Comparison of ENCODE assay signal across 32 cellular contexts in genomic region chr10:94456942-94457341, GRCh38. TPM values are rescaled to one million over a fixed set of nuclear protein-coding genes. Genes with fewer than 3 reads are reported as not detected.
DNase-seq lines count a peak whose midpoint lies in the region; ATAC-seq, FAIRE-seq and TF ChIP-seq lines count a peak whose summit lies in the region.
"Had no signal": no experiment of that assay in that cellular context is flagged by ENCODE, and none has a peak within 500 bp of the region (broad histone marks: within the 10 kb centered on the region; RNA-seq: fewer than 3 reads in every experiment).

No MANE protein-coding gene starts in this region.

- POLR2A ChIA-PET in HepG2 (lab: Yijun Ruan, JAX), result no interaction called here
- POLR2A ChIA-PET in A549 (lab: Yijun Ruan, JAX), result no interaction called here
- POLR2A ChIA-PET in IMR-90 (lab: Charles Lee; ENCODE audit: unreplicated experiment), result no interaction called here
- POLR2A ChIA-PET in activated CD8-positive, alpha-beta T cell treated with anti-CD3 and anti-CD28 coated beads for 36 hours (lab: Charles Lee), result no interaction called here

- CTCF ChIA-PET in HepG2 (lab: Yijun Ruan, JAX; ENCODE audit: low intra/inter-chr PET ratio, low total read pairs) (no interaction called here), A549 (lab: Yijun Ruan, JAX) (interaction anchor here (1.4 kb wide), 1 partner anchor 13 kb away, joined by 7 read pairs; no protein-coding TSS in a partner anchor), IMR-90 (lab: Yijun Ruan, JAX) (interaction anchor here (1.5 kb wide), 1 partner anchor 13 kb away, joined by 6 read pairs; no protein-coding TSS in a partner anchor)
- CTCF ChIA-PET in activated CD8-positive, alpha-beta T cell treated with anti-CD3 and anti-CD28 coated beads for 36 hours (lab: Charles Lee), result interaction anchor here (0.9 to 2.1 kb wide), 2 partner anchors 13 to 137 kb away, joined by 3 to 11 read pairs; no protein-coding TSS in a partner anchor

- no peak overlapping the region for H2BK5ac ChIP-seq in IMR-90 (ENCODE audit: low read depth, low read length, poor library complexity, severe bottlenecking)

- peaks cover 0 to 7% of the 10 kb centered on the region in 2 experiments; a peak in 2 of 4 replicates for H3K79me1 ChIP-seq in IMR-90 (ENCODE audit: low read depth in 1 of 2, low read length in 2 of 2)

- WGBS in HepG2 (ENCODE audit: low lambda C conversion rate), result 95% methylated on average over 2 of the region's 2 CpGs
- 94% methylated on average over 2 of the region's 2 CpGs for WGBS in right lobe of liver (ENCODE audit: insufficient coverage, low coverage, low lambda C conversion rate, missing lambda C conversion rate)
- 92% methylated on average over 2 of the region's 2 CpGs for WGBS in A549 (ENCODE audit: missing lambda C conversion rate)
- WGBS in IMR-90 (ENCODE audit: extremely low coverage in 2 of 2, insufficient read length in 1 of 2), 2 experiments, result no CpG with 5 or more reads among the region's 2 CpGs

- no peak for TF ChIP-seq RAD21 in HepG2 (CRISPR knock-in tag; IDR thresholded peaks at IDR 0.05)
- no peak for TF ChIP-seq RAD21 in A549 (conservative IDR thresholded peaks at IDR 0.05 in 1 of 2, IDR thresholded peaks at IDR 0.05 in 1 of 2)
- TF ChIP-seq RAD21 in IMR-90 (IDR thresholded peaks at IDR 0.05; ENCODE audit: low read length), result no peak

- no peak overlapping the region for H3K9ac ChIP-seq in HepG2 (ENCODE audit: insufficient read depth, low read depth, low read length)
- no peak overlapping the region for H3K9ac ChIP-seq in IMR-90 (ENCODE audit: low read depth, low read length)
- H3K9ac ChIP-seq: BLaER1; BLaER1 treated with 17β-estradiol and CSF1 and Interleukin-3, amounts not matched to agents 10 nM and 100 nM had no signal

- no peak overlapping the region for H3K27ac Mint-ChIP-seq in activated CD8-positive, alpha-beta T cell treated with anti-CD3 and anti-CD28 coated beads for 36 hours
- H3K27ac Mint-ChIP-seq: B cell; CD14-positive monocyte; CD4-positive, alpha-beta memory T cell; CD4-positive, alpha-beta T cell; CD4-positive, CD25-positive, alpha-beta regulatory T cell; CD8-positive, alpha-beta memory T cell; CD8-positive, alpha-beta T cell had no signal

- in situ Hi-C loops in HepG2 (cut with HindIII; ENCODE audit: extremely low pct_ligation_motif_present, low pct_unique_long_range_greater_than_20kb), result no loop called here
- in situ Hi-C loops in IMR-90 (cut with MboI; ENCODE audit: low sequenced_read_pairs), result no loop called here

- H3K27ac ChIP-seq in HepG2 (ENCODE audit: extremely low read length, insufficient read depth, low read length) (no peak overlapping the region), right lobe of liver (no peak overlapping the region), A549 (no peak overlapping the region), IMR-90 (ENCODE audit: insufficient read depth, low read length) (no peak overlapping the region)
- H3K27ac ChIP-seq: 22Rv1; BLaER1; BLaER1 treated with 17β-estradiol and CSF1 and Interleukin-3, amounts not matched to agents 10 nM and 100 nM; C4-2B had no signal

- H2AK9ac ChIP-seq in IMR-90 (replicated peaks; ENCODE audit: low read depth, low read length, poor library complexity), result no peak overlapping the region

- H2AK5ac ChIP-seq in IMR-90 (ENCODE audit: low read depth, low read length), result no peak overlapping the region

- peaks cover 5% of the 10 kb centered on the region for H3K4me1 ChIP-seq in HepG2 (ENCODE audit: insufficient read depth, low read length)
- H3K4me1 ChIP-seq in right lobe of liver, result peaks cover 0 to 16% (median 6%) of the 10 kb centered on the region in 4 donors
- H3K4me1 ChIP-seq in A549, result no peaks in the 10 kb centered on the region
- H3K4me1 ChIP-seq in IMR-90 (ENCODE audit: control insufficient read depth, insufficient read depth, low read length), result no peaks in the 10 kb centered on the region
- H3K4me1 ChIP-seq: BE2C; BLaER1; BLaER1 treated with 17β-estradiol and CSF1 and Interleukin-3, amounts not matched to agents 10 nM and 100 nM had no signal

- no peak overlapping the region for H4K91ac ChIP-seq in IMR-90 (ENCODE audit: insufficient read depth, low read depth, low read length)

- peaks cover 4% of the 10 kb centered on the region for H4K20me1 ChIP-seq in HepG2 (ENCODE audit: insufficient read depth, low read length)
- no peaks in the 10 kb centered on the region for H4K20me1 ChIP-seq in IMR-90 (ENCODE audit: insufficient read depth, low read length)
- H4K20me1 ChIP-seq: BLaER1 had no signal

- no peaks in the 10 kb centered on the region for H3K36me3 ChIP-seq in HepG2 (replicated peaks in 1 of 2; ENCODE audit: control insufficient read depth in 1 of 2, insufficient read depth in 2 of 2, low read length in 2 of 2)
- no peaks in the 10 kb centered on the region for H3K36me3 ChIP-seq in right lobe of liver
- H3K36me3 ChIP-seq in IMR-90 (ENCODE audit: control insufficient read depth, insufficient read depth, low read length), result peaks cover 3% of the 10 kb centered on the region
- H3K36me3 ChIP-seq: BE2C, BLaER1 had no signal

- H3K9me3 ChIP-seq in HepG2 (ENCODE audit: low read length), result no peaks in the 10 kb centered on the region
- no peaks in the 10 kb centered on the region for H3K9me3 ChIP-seq in right lobe of liver
- H3K9me3 ChIP-seq in A549, result peaks cover 3% of the 10 kb centered on the region; the same call in 1 of the 3 replicates
- peaks cover 9% of the 10 kb centered on the region for H3K9me3 ChIP-seq in IMR-90 (ENCODE audit: control insufficient read depth, insufficient read depth, low read length)
- H3K9me3 ChIP-seq: BE2C had no signal

- no peak overlapping the region for H3K14ac ChIP-seq in IMR-90 (replicated peaks; ENCODE audit: low read depth, low read length)

- H3K27me3 ChIP-seq in HepG2 (ENCODE audit: control insufficient read depth in 1 of 2, insufficient read depth in 2 of 2, low read length in 2 of 2) (no peaks in the 10 kb centered on the region), right lobe of liver (no peaks in the 10 kb centered on the region), IMR-90 (ENCODE audit: control insufficient read depth, insufficient read depth, low read length) (no peaks in the 10 kb centered on the region)
- H3K27me3 ChIP-seq: BE2C; BLaER1; BLaER1 treated with 17β-estradiol and CSF1 and Interleukin-3, amounts not matched to agents 10 nM and 100 nM had no signal

- H2BK20ac ChIP-seq in IMR-90 (ENCODE audit: low read depth, low read length), result no peak overlapping the region

- H2AFZ ChIP-seq in HepG2 (ENCODE audit: low read length) (no peak overlapping the region), IMR-90 (replicated peaks; ENCODE audit: low read length, poor library complexity) (no peak overlapping the region)

- DNase-seq in HepG2 (ENCODE audit: low spot score) (no peak), right lobe of liver (no peak), A549 (ENCODE audit: low read depth in 1 of 2, low spot score in 1 of 2) (no peak), IMR-90 (no peak)
- no peak for DNase-seq in activated CD8-positive, alpha-beta T cell treated with anti-CD3 and anti-CD28 coated beads for 36 hours
- DNase-seq: 8988T; ACHN; AML-193; BE2C; C1 segment of cervical spinal cord; Caco-2; Calu3; CD4-positive, alpha-beta memory T cell; CD4-positive, alpha-beta T cell; CD4-positive, CD25-positive, alpha-beta regulatory T cell; CD8-positive, alpha-beta memory T cell; CD8-positive, alpha-beta T cell; COR-L47; DMS 273 treated with DMSO at 0.1 percent for 48 hours; DMS153; DMS53; DMS79; DMS79 treated with DMSO at 0.1 percent for 48 hours; DND-41; EL had no signal

- H3K4me3 ChIP-seq in HepG2 (replicated peaks in 1 of 3; ENCODE audit: insufficient read depth in 1 of 3, low read depth in 2 of 3, low read length in 3 of 3) (no peak overlapping the region), right lobe of liver (no peak overlapping the region), A549 (no peak overlapping the region), IMR-90 (ENCODE audit: insufficient read depth, low read depth, low read length) (no peak overlapping the region)
- H3K4me3 ChIP-seq: BLaER1; BLaER1 treated with 17β-estradiol and CSF1 and Interleukin-3, amounts not matched to agents 10 nM and 100 nM had no signal

- no peak overlapping the region for H4K5ac ChIP-seq in IMR-90 (ENCODE audit: low read depth, low read length)

- no peak for TF ChIP-seq EP300 in HepG2 (IDR thresholded peaks at IDR 0.05; ENCODE audit: low read depth in 2 of 2, low read length in 2 of 2)
- TF ChIP-seq EP300 in HepG2 (CRISPR knock-in tag; IDR thresholded peaks at IDR 0.05; ENCODE audit: borderline replicate concordance), result no peak
- TF ChIP-seq EP300 in A549 (IDR thresholded peaks at IDR 0.05), result no peak

- TF ChIP-seq POLR2A in HepG2 (IDR thresholded peaks at IDR 0.05; ENCODE audit: insufficient read depth in 1 of 2, low read depth in 2 of 2, low read length in 2 of 2) (no peak), right lobe of liver (IDR thresholded peaks at IDR 0.05) (no peak), A549 (IDR thresholded peaks at IDR 0.05; ENCODE audit: low read length) (no peak), IMR-90 (IDR thresholded peaks at IDR 0.05; ENCODE audit: low read depth, low read length) (no peak)

- ATAC-seq in HepG2 (no peak), right lobe of liver (no peak), A549 (no peak), IMR-90 (ENCODE audit: low read depth) (no peak), HG03439 (IDR thresholded peaks at IDR 0.05; ENCODE audit: unreplicated experiment) (no peak)
- ATAC-seq in activated CD8-positive, alpha-beta T cell treated with anti-CD3 and anti-CD28 coated beads for 36 hours, result no peak
- ATAC-seq: CD8-positive, alpha-beta T cell had no signal

- no peak overlapping the region for H3K23ac ChIP-seq in IMR-90 (ENCODE audit: low read depth, low read length)

- no peak overlapping the region for H4K8ac ChIP-seq in IMR-90 (ENCODE audit: low read depth in 2 of 2, low read length in 2 of 2)

- H3K18ac ChIP-seq in IMR-90 (ENCODE audit: low read depth, low read length), result no peak overlapping the region

- no peak overlapping the region for H3K56ac ChIP-seq in IMR-90 (ENCODE audit: extremely low read depth, insufficient read depth, low read length)

- H3K79me2 ChIP-seq in HepG2 (ENCODE audit: insufficient read depth, low read length), result peaks cover 2% of the 10 kb centered on the region

- H3K27me3 Mint-ChIP-seq in activated CD8-positive, alpha-beta T cell treated with anti-CD3 and anti-CD28 coated beads for 36 hours, result peaks cover 12% of the 10 kb centered on the region
- H3K27me3 Mint-ChIP-seq: B cell; CD4-positive, CD25-positive, alpha-beta regulatory T cell had no signal

- FAIRE-seq in HepG2 (lab: Jason Lieb, UNC) (no peak), A549 (lab: Jason Lieb, UNC) (no peak)

- TF ChIP-seq CTCF in HepG2 (CRISPR knock-in tag; IDR thresholded peaks at IDR 0.05), result no peak
- TF ChIP-seq CTCF in right lobe of liver (IDR thresholded peaks at IDR 0.05), result no peak
- no peak for TF ChIP-seq CTCF in A549 (IDR thresholded peaks at IDR 0.05)
- TF ChIP-seq CTCF in IMR-90 (conservative IDR thresholded peaks at IDR 0.05; ENCODE audit: low read depth, low read length), result no peak
- TF ChIP-seq CTCF in activated CD8-positive, alpha-beta T cell treated with anti-CD3 and anti-CD28 coated beads for 36 hours (IDR thresholded peaks at IDR 0.05), result no peak

- no peak overlapping the region for H2BK120ac ChIP-seq in IMR-90 (ENCODE audit: low read depth, low read length)

- H3K4me1 Mint-ChIP-seq in activated CD8-positive, alpha-beta T cell treated with anti-CD3 and anti-CD28 coated beads for 36 hours (ENCODE audit: low read depth), result no peaks in the 10 kb centered on the region
- H3K4me1 Mint-ChIP-seq: B cell; CD14-positive monocyte; CD4-positive, alpha-beta memory T cell; CD4-positive, CD25-positive, alpha-beta regulatory T cell; CD8-positive, alpha-beta memory T cell had no signal

- BruUV-seq in HepG2 (replicated peaks; lab: Mats Ljungman, UMichigan) (no TSS peak), IMR-90 (replicated peaks; lab: Mats Ljungman, UMichigan) (no TSS peak)

- H3K9me1 ChIP-seq in IMR-90 (ENCODE audit: insufficient read depth, low read length), result no peaks in the 10 kb centered on the region

- no peaks in the 10 kb centered on the region for H3K36me3 Mint-ChIP-seq in activated CD8-positive, alpha-beta T cell treated with anti-CD3 and anti-CD28 coated beads for 36 hours (ENCODE audit: low read depth)
- H3K36me3 Mint-ChIP-seq: CD4-positive, CD25-positive, alpha-beta regulatory T cell; CD8-positive, alpha-beta memory T cell; CD8-positive, alpha-beta T cell had no signal

- H3K4me2 ChIP-seq in HepG2 (ENCODE audit: low read depth, low read length) (no peak overlapping the region), A549 (no peak overlapping the region), IMR-90 (ENCODE audit: low read depth, low read length) (no peak overlapping the region)
- H3K4me2 ChIP-seq: BLaER1; BLaER1 treated with 17β-estradiol and CSF1 and Interleukin-3, amounts not matched to agents 10 nM and 100 nM had no signal

- intact Hi-C loops in HepG2 (cut with micrococcal nuclease; ENCODE audit: unreplicated experiment), result no loop called here
- intact Hi-C loops in right lobe of liver (cut with DNase I), result no loop called here
- intact Hi-C loops in IMR-90 (cut with micrococcal nuclease), result no loop called here
- intact Hi-C loops in activated CD8-positive, alpha-beta T cell treated with anti-CD3 and anti-CD28 coated beads for 36 hours (cut with micrococcal nuclease), result no loop called here

- peaks cover 1% of the 10 kb centered on the region for H3K9me3 Mint-ChIP-seq in activated CD8-positive, alpha-beta T cell treated with anti-CD3 and anti-CD28 coated beads for 36 hours

- H3K4me3 Mint-ChIP-seq in activated CD8-positive, alpha-beta T cell treated with anti-CD3 and anti-CD28 coated beads for 36 hours, result no peak overlapping the region
- H3K4me3 Mint-ChIP-seq: B cell; CD14-positive monocyte; CD4-positive, alpha-beta memory T cell; CD4-positive, alpha-beta T cell; CD4-positive, CD25-positive, alpha-beta regulatory T cell; CD8-positive, alpha-beta memory T cell; CD8-positive, alpha-beta T cell had no signal

- dilution Hi-C loops in IMR-90 (cut with HindIII; ENCODE audit: low sequenced_read_pairs, unreplicated experiment), result no loop called here

- no peak overlapping the region for H3K4ac ChIP-seq in IMR-90 (ENCODE audit: low read depth, low read length)

- H2BK15ac ChIP-seq in IMR-90 (ENCODE audit: low read depth, low read length), result no peak overlapping the region

RNA-seq across cellular contexts. Expression of gene TBC1D12, which starts 54.6 kb away (rescaled TPM):
- 6.2 and 7.2 TPM in 2 replicates for total RNA-seq in HepG2 (2016; rRNA removed; fragmentation: Illumina TruSeq; extraction: Trizol)
- 3.8 TPM in 2 replicates for total RNA-seq in HepG2 (2016; cell fraction: cytosol; rRNA removed; fragmentation: Illumina TruSeq; extraction: Trizol; ENCODE audit: low read depth)
- total RNA-seq in HepG2 (2016; cell fraction: insoluble cytoplasmic fraction; rRNA removed; fragmentation: Illumina TruSeq; extraction: Trizol), result 6.6 and 7.8 TPM in 2 replicates
- total RNA-seq in HepG2 (2016; cell fraction: membrane; rRNA removed; fragmentation: Illumina TruSeq; extraction: Trizol), result 3.5 and 3.7 TPM in 2 replicates
- total RNA-seq in HepG2 (2016; cell fraction: nucleus; rRNA removed; fragmentation: Illumina TruSeq; extraction: Trizol), result 7.8 and 8.9 TPM in 2 replicates
- polyA plus RNA-seq in HepG2 (2011; rRNA removed), result 4.7 and 5.7 TPM in 2 replicates
- polyA plus RNA-seq in HepG2 (2011; cell fraction: cytosol; rRNA removed), result 1.6 and 2.7 TPM in 2 replicates
- 4.1 and 4.4 TPM in 2 replicates for polyA plus RNA-seq in HepG2 (2011; cell fraction: nucleus; rRNA removed)
- 4.1 and 5.6 TPM in 2 replicates for polyA plus RNA-seq in HepG2 (2012)
- 0.58 and 0.60 TPM in 2 replicates for polyA plus RNA-seq in HepG2 (2016; cell fraction: cytosol; fragmentation: Illumina TruSeq; extraction: Trizol; ENCODE audit: low read depth)
- 5.1 and 6.4 TPM in 2 replicates for polyA plus RNA-seq in HepG2 (2016; cell fraction: insoluble cytoplasmic fraction; fragmentation: Illumina TruSeq; extraction: Trizol; ENCODE audit: low read depth)
- polyA plus RNA-seq in HepG2 (2016; cell fraction: membrane; fragmentation: Illumina TruSeq; extraction: Trizol; ENCODE audit: low read depth), result 1.0 TPM in 2 replicates
- polyA plus RNA-seq in HepG2 (2016; cell fraction: nucleus; fragmentation: Illumina TruSeq; extraction: Trizol; ENCODE audit: insufficient read depth, low read depth), result 9.5 and 10.1 TPM in 2 replicates
- 2.9 and 3.1 TPM in 2 replicates for polyA minus RNA-seq in HepG2 (2011; rRNA and poly(A)+ RNA removed; ENCODE audit: low replicate concordance)
- polyA minus RNA-seq in HepG2 (2011; cell fraction: cytosol; rRNA and poly(A)+ RNA removed), result 3.6 and 4.5 TPM in 2 replicates
- polyA minus RNA-seq in HepG2 (2011; cell fraction: nucleus; rRNA and poly(A)+ RNA removed), result 9.8 and 10.6 TPM in 2 replicates
- total RNA-seq in right lobe of liver, result 1 to 10 TPM; 3.8 to 5.2 (median 4.9) TPM
- 5.7 and 6.0 TPM in 2 replicates for polyA plus RNA-seq in A549 (2011; rRNA removed)
- 1.4 and 2.2 TPM in 2 replicates for polyA plus RNA-seq in A549 (2012; cell fraction: cytosol; rRNA removed)
- 2.1 and 2.5 TPM in 2 replicates for polyA plus RNA-seq in A549 (2012; cell fraction: nucleus; rRNA removed)
- polyA plus RNA-seq in A549 (2017; fragmentation: RNase III; extraction: RNeasy Plus Mini Kit Qiagen cat#74134 plus additional on column Dnase treatment), result 3.5 to 4.4 TPM (median 3.7 TPM) in 3 replicates
- 2.6 TPM in 2 replicates for polyA minus RNA-seq in A549 (2011; rRNA and poly(A)+ RNA removed)
- 5.4 and 8.1 TPM in 2 replicates for total RNA-seq in IMR-90 (2012; rRNA removed)
- polyA plus RNA-seq in IMR-90 (2012; rRNA removed), result 1.8 and 1.9 TPM in 2 replicates
- 0.61 and 0.84 TPM in 2 replicates for polyA plus RNA-seq in IMR-90 (2012; cell fraction: cytosol; rRNA removed)
- 1.3 and 4.2 TPM in 2 replicates for polyA plus RNA-seq in IMR-90 (2012; cell fraction: nucleus; rRNA removed; ENCODE audit: low replicate concordance)
- total RNA-seq in activated CD8-positive, alpha-beta T cell treated with anti-CD3 and anti-CD28 coated beads for 36 hours, result under 1 TPM; 0.20 TPM
- total RNA-seq: CD4-positive, CD25-positive, alpha-beta regulatory T cell had no signal
- polyA plus RNA-seq: CD4-positive, alpha-beta memory T cell; CD4-positive, CD25-positive, alpha-beta regulatory T cell; CD8-positive, alpha-beta memory T cell had no signal

Comparison
In these comparisons a context has a peak if more than half of its experiments do, and no peak if none do; other contexts are left out.
1. Of the 38 proteins assayed by ChIP-seq in both HepG2 and A549: peak only in HepG2: none; only in A549: none; in both: MAFK; in neither: 37.